8 cellular contexts compared by ENCODE assay signal in genomic region chr2:114661926-114662670, GRCh38.
DNase-seq lines count a peak whose midpoint lies in the region; ATAC-seq and FAIRE-seq lines count a peak whose summit lies in the region.

No MANE protein-coding gene starts in this region.

- H3K27me3 ChIP-seq in effector memory CD4-positive, alpha-beta T cell (replicated peaks; ENCODE audit: control insufficient read depth, insufficient read depth, low read length, poor library complexity, severe bottlenecking) = no peaks in the 10 kb centered on the region
- peaks cover 4% of the 10 kb centered on the region for H3K27me3 ChIP-seq in muscle layer of duodenum (ENCODE audit: low read depth, low read length)

- H3K4me3 ChIP-seq in effector memory CD4-positive, alpha-beta T cell (ENCODE audit: insufficient read depth, low read depth, low read length, poor library complexity, severe bottlenecking) = peak overlapping the region; percentile 40
- peak overlapping the region; percentile 68 to 84 for H3K4me3 ChIP-seq in muscle layer of duodenum (ENCODE audit: low read depth in 1 of 2, low read length in 2 of 2)

- no peaks in the 10 kb centered on the region for H3K36me3 ChIP-seq in effector memory CD4-positive, alpha-beta T cell (ENCODE audit: control insufficient read depth, insufficient read depth, low read length)
- no peaks in the 10 kb centered on the region for H3K36me3 ChIP-seq in muscle layer of duodenum (ENCODE audit: control insufficient read depth in 1 of 2, insufficient read depth in 2 of 2, low read length in 2 of 2)

- FAIRE-seq in urothelium cell line (lab: Jason Lieb, UNC) = no peak

- no peak overlapping the region for H3K27ac ChIP-seq in effector memory CD4-positive, alpha-beta T cell (ENCODE audit: insufficient read depth, low read length, poor library complexity, severe bottlenecking)
- H3K27ac ChIP-seq in muscle layer of duodenum (ENCODE audit: low read length) = no peak overlapping the region

- DNase-seq in Ammon's horn (ENCODE audit: low spot score) (peak; percentile 30), NCI-H510A (lab: John Stamatoyannopoulos, UW) (peak; percentile 15), urothelium cell line (ENCODE audit: low spot score) (peak; percentile 70)
- no peak for DNase-seq in effector memory CD4-positive, alpha-beta T cell

- H3K9me3 ChIP-seq in effector memory CD4-positive, alpha-beta T cell (ENCODE audit: control insufficient read depth, low read length) = no peaks in the 10 kb centered on the region
- no peaks in the 10 kb centered on the region for H3K9me3 ChIP-seq in muscle layer of duodenum (ENCODE audit: control insufficient read depth in 1 of 2, low read length in 2 of 2)

- no peak for ATAC-seq in HG03108 (IDR thresholded peaks at IDR 0.05; ENCODE audit: unreplicated experiment)
- ATAC-seq in GM18858 (IDR thresholded peaks at IDR 0.05; ENCODE audit: unreplicated experiment) = no peak
- ATAC-seq in HG02885 (IDR thresholded peaks at IDR 0.05; ENCODE audit: poor library complexity, unreplicated experiment) = no peak

- no peaks in the 10 kb centered on the region for H3K4me1 ChIP-seq in effector memory CD4-positive, alpha-beta T cell (ENCODE audit: control insufficient read depth, insufficient read depth, low read length, poor library complexity, severe bottlenecking)
- no peaks in the 10 kb centered on the region for H3K4me1 ChIP-seq in muscle layer of duodenum (ENCODE audit: control insufficient read depth in 1 of 2, insufficient read depth in 2 of 2, low read length in 2 of 2)

Comparison
In these comparisons a context has a peak if more than half of its experiments do, and no peak if none do; other contexts are left out.
1. DNase-seq: peak in Ammon's horn (single experiment), NCI-H510A (single experiment) and urothelium cell line (single experiment); none in effector memory CD4-positive, alpha-beta T cell (0 of 3).